In genomic region chr14:72726444-72726843, GRCh38 we compare ENCODE assay signal across 23 cellular contexts.
A peak's percentile ranks its signal among the peaks of the same experiment; 100 is the strongest.
DNase-seq lines count a peak whose midpoint lies in the region; ATAC-seq, FAIRE-seq and TF ChIP-seq lines count a peak whose summit lies in the region.
"Had no signal": no experiment of that assay in that cellular context is flagged by ENCODE, and none has a peak within 500 bp of the region (broad histone marks: within the 10 kb centered on the region; RNA-seq: fewer than 3 reads in every experiment).

No MANE protein-coding gene starts in this region.

- no peak for ATAC-seq in GM18868 (IDR thresholded peaks at IDR 0.05; ENCODE audit: unreplicated experiment)
- no peak for ATAC-seq in HG02798 (IDR thresholded peaks at IDR 0.05; ENCODE audit: poor library complexity, unreplicated experiment)
- ATAC-seq: activated CD8-positive, alpha-beta memory T cell treated with anti-CD3 and anti-CD28 coated beads, Interleukin-2, amount 10 ng/mL, durations not matched to agents 7 days and 5 days; activated T-cell treated with anti-CD3 and anti-CD28 coated beads, Interleukin-2, amount 50 U/mL, for 72 hours; foreskin keratinocyte; stimulated activated memory B cell treated with anti-CD40 and anti-IgM and Interleukin-4, amounts not matched to agents 10 μg/mL and 1 μg/mL and 100 μg/mL, for 72 hours had no signal

- intact Hi-C loops in spleen (cut with DNase I; ENCODE audit: low total_unique reads) (no loop called here), kidney (cut with DNase I) (no loop called here)

- no peaks in the 10 kb centered on the region for H3K9me3 ChIP-seq in mesodermal cell (ENCODE audit: control insufficient read depth, low read length)
- no peaks in the 10 kb centered on the region for H3K9me3 ChIP-seq in spleen
- H3K9me3 ChIP-seq in kidney (ENCODE audit: control insufficient read depth in 1 of 2, low read length in 2 of 2): no peaks in the 10 kb centered on the region

- H3K4me1 ChIP-seq in mesodermal cell (ENCODE audit: control insufficient read depth, insufficient read depth, low read length, poor library complexity, severe bottlenecking) (peaks cover 14% of the 10 kb centered on the region), spleen (peaks cover 0 to 6% (median 0%) of the 10 kb centered on the region in 6 donors), kidney (ENCODE audit: control insufficient read depth in 1 of 2, insufficient read depth in 1 of 2, low read depth in 1 of 2, low read length in 2 of 2) (no peaks in the 10 kb centered on the region)
- H3K4me1 ChIP-seq: foreskin keratinocyte had no signal

- H3K4me3 ChIP-seq in mesodermal cell (ENCODE audit: extremely low read depth, insufficient read depth, low read length, poor library complexity, severe bottlenecking): no peak overlapping the region
- no peak overlapping the region for H3K4me3 ChIP-seq in spleen
- no peak overlapping the region for H3K4me3 ChIP-seq in kidney (ENCODE audit: low read length in 2 of 2)
- H3K4me3 ChIP-seq: lung had no signal

- H3K36me3 ChIP-seq in mesodermal cell (ENCODE audit: control insufficient read depth, insufficient read depth, low read length): no peaks in the 10 kb centered on the region
- peaks cover 0 to 5% (median 0%) of the 10 kb centered on the region in 6 donors for H3K36me3 ChIP-seq in spleen
- no peaks in the 10 kb centered on the region for H3K36me3 ChIP-seq in kidney (ENCODE audit: control insufficient read depth in 1 of 2, insufficient read depth in 2 of 2, low read length in 2 of 2)
- H3K36me3 ChIP-seq: WERI-Rb-1 had no signal

- TF ChIP-seq POLR2A in spleen (IDR thresholded peaks at IDR 0.05): no peak

- WGBS in mesodermal cell (ENCODE audit: insufficient coverage in 2 of 2), 2 experiments: 66 to 81% methylated on average over 6 to 8 of the region's 9 CpGs
- 47 to 76% (median 64%) methylated on average over 8 to 9 of the region's 9 CpGs for WGBS in spleen, 5 donors

- H3K9ac ChIP-seq in kidney (ENCODE audit: low read length in 2 of 2): no peak overlapping the region

- no peaks in the 10 kb centered on the region for H3K27me3 ChIP-seq in spleen (replicated peaks in 1 of 7)
- H3K27me3 ChIP-seq: foreskin keratinocyte had no signal

- no peak for FAIRE-seq in kidney (lab: Jason Lieb, UNC)
- FAIRE-seq: GM19239 had no signal

- peak overlapping the region; percentile 45 for H3K27ac ChIP-seq in mesodermal cell (ENCODE audit: low read depth, low read length, severe bottlenecking)
- H3K27ac ChIP-seq in spleen: no peak overlapping the region
- H3K27ac ChIP-seq in kidney (ENCODE audit: low read depth in 2 of 2, low read length in 2 of 2): no peak overlapping the region
- H3K27ac ChIP-seq: epithelial cell of prostate, foreskin keratinocyte, WERI-Rb-1 had no signal

- DNase-seq in amniotic epithelial cell (ENCODE audit: low read depth): peak; percentile 86
- peak; percentile 52 for DNase-seq in epidermal melanocyte (ENCODE audit: insufficient read length, low spot score)
- peak; percentile 42 for DNase-seq in spleen
- DNase-seq in kidney: no peak
- DNase-seq: activated CD4-positive, alpha-beta T cell treated with anti-CD3 and anti-CD28 coated beads, Interleukin-2, amount 50 U/mL, for 1 hour; activated CD8-positive, alpha-beta memory T cell treated with anti-CD3 and anti-CD28 coated beads, Interleukin-2, amount 10 ng/mL, durations not matched to agents 7 days and 5 days; activated naive CD4-positive, alpha-beta T cell treated with anti-CD3 and anti-CD28 coated beads, Interleukin-2, amount 50 U/mL, for 16 hours; activated T-cell treated with anti-CD3 and anti-CD28 coated beads, Interleukin-2, amount 50 U/mL, for 72 hours; aorta; CD4-positive, alpha-beta T cell; DMS 273 treated with DMSO at 0.1 percent for 48 hours; foreskin keratinocyte; NCI-H1105 treated with DMSO at 0.1 percent for 48 hours; NCI-H446; stimulated activated CD4-positive, alpha-beta T cell treated with anti-CD3 and anti-CD28 coated beads, Interleukin-2, amount 100 ng/mL, for 48 hours; WERI-Rb-1 had no signal

- TF ChIP-seq CTCF in spleen (IDR thresholded peaks at IDR 0.05 in 8 of 11, conservative IDR thresholded peaks at IDR 0.05 in 3 of 11): no peak
- no peak for TF ChIP-seq CTCF in kidney (IDR thresholded peaks at IDR 0.05; ENCODE audit: borderline replicate concordance, extremely low read depth, insufficient read depth)
